Comparison of ENCODE assay signal across 8 cellular contexts in the genomic region with DNA sequence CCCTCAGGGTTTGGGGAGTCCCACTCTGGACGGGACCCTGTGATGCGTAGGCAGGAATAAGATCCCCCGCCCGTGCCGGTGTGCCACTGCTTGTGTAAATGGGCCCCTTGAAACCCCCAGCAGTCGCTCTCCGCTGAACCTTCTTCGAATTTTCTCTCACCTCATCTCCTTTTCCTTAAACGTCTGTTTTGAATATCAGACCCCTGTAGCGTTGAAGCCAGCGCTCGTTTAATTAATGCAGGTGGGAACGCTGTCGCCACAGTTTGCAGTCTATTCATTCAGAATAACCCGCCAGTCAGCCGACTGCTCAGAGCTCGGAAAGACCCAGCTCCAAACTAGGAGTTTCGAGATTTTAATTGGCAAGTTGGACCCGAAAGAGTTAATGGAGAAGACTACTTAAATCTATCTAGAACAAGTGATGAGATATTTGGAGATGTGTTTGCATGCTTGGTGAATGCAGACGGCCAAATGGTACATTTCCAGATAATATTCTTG.
DNase-seq lines count a peak whose midpoint lies in the region; ATAC-seq lines count a peak whose summit lies in the region.

No MANE protein-coding gene starts in this region.

- H3K27ac ChIP-seq in cingulate gyrus (ENCODE audit: low read depth, low read length), result peak overlapping the region; percentile 65
- H3K27ac ChIP-seq in muscle layer of colon (ENCODE audit: low read depth, low read length), result peak overlapping the region; percentile 89

- H3K9me3 ChIP-seq in muscle layer of colon (ENCODE audit: low read length), result no peaks in the 10 kb centered on the region

- H3K27me3 ChIP-seq in muscle layer of colon (ENCODE audit: control insufficient read depth in 1 of 2, insufficient read depth in 2 of 2, low read length in 2 of 2), result no peaks in the 10 kb centered on the region

- peak overlapping the region; percentile 74 for H3K9ac ChIP-seq in muscle layer of colon (ENCODE audit: low read length)

- H3K4me1 ChIP-seq in muscle layer of colon (ENCODE audit: insufficient read depth, low read length), result peaks cover 21% of the 10 kb centered on the region

- peak; percentile 29 for ATAC-seq in GM21529 (IDR thresholded peaks at IDR 0.05; ENCODE audit: unreplicated experiment)
- no peak for ATAC-seq in HG03571 (IDR thresholded peaks at IDR 0.05; ENCODE audit: unreplicated experiment)

- peak; percentile 10 for DNase-seq in COR-L47 (lab: John Stamatoyannopoulos, UW)
- peak; percentile 51 for DNase-seq in NCI-H2227 treated with DMSO at 0.1 percent for 48 hours (lab: John Stamatoyannopoulos, UW)
- no peak for DNase-seq in NCI-H2081 treated with DMSO at 0.1 percent for 48 hours (lab: John Stamatoyannopoulos, UW)
- no peak for DNase-seq in NCI-H446 treated with DMSO at 0.1 percent for 48 hours (lab: John Stamatoyannopoulos, UW)

- peak overlapping the region; percentile 78 to 84 for H3K4me3 ChIP-seq in muscle layer of colon (ENCODE audit: low read depth in 1 of 2, low read length in 2 of 2)

- peaks cover 9% of the 10 kb centered on the region for H3K36me3 ChIP-seq in muscle layer of colon (ENCODE audit: insufficient read depth, low read length)

Comparison
In these comparisons a context has a peak if more than half of its experiments do, and no peak if none do; other contexts are left out.
1. DNase-seq: peak in COR-L47 (single experiment) and NCI-H2227 treated with DMSO at 0.1 percent for 48 hours (single experiment); none in NCI-H2081 treated with DMSO at 0.1 percent for 48 hours (single experiment) and NCI-H446 treated with DMSO at 0.1 percent for 48 hours (single experiment).